Comparison of ENCODE assay signal across 1 cellular context in the genomic region with DNA sequence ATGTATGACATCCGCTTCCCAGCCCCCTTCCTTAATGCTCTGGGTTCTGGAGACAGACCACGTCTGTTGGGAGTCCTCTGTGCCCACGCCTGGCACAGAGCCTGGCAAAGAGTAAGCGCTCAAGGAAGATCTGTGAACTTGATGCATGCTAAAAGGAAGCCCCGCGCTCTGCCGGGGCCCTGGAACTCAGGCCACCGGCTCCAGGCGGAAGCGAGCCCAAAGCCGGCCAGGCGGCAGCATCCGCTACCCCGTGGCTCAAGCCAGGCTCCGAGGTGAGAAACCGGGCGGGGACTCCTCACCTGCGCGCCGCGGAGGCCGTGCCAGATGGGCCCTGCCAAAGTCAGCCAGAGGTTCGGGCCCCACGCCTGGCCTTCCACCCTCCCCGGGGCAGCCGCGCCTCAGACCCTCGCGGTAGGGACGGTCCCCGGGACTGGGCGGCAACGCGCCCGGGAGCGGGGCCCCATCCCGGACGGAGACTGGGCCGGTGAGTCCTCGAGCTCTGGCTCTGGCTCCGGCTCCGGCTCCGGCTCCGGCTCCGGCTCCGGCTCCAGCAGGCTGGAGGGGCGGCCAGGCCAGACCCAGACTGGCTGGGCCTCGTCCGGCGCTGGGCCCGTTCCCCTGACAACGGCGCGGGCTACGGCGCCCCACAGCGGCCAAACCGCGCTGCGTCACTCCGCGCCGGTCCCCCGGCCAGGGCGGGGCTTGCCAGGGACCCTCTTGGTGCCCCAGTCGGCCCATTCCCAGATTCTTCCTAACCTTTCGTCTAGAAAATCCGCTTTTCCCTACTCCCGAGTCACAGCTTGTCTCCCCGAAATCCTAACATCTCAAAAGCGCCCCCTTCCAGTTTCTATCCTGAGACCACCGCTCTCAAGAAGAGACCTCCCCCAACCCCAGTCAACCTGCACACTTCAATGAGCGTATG.
TF ChIP-seq lines count a peak whose summit lies in the region.

A gene with protein sequence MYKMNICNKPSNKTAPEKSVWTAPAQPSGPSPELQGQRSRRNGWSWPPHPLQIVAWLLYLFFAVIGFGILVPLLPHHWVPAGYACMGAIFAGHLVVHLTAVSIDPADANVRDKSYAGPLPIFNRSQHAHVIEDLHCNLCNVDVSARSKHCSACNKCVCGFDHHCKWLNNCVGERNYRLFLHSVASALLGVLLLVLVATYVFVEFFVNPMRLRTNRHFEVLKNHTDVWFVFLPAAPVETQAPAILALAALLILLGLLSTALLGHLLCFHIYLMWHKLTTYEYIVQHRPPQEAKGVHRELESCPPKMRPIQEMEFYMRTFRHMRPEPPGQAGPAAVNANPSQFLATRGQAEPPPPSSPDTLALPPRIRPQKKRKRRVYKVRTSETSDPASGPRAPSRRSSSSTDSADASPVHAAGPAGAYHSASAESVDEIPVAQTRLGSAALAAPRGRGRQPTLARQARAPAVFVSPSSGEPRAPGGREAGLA (minus strand): TSS at position 606 of the 922 bp plus-strand sequence. CDS start 8,702 bp downstream, outside the sequence.

TF ChIP-seq in GM12878, 131 proteins besides CTCF, POLR2A, EP300 and RAD21 (continued from another document and continues in another):
- TF ChIP-seq, protein P1, sequence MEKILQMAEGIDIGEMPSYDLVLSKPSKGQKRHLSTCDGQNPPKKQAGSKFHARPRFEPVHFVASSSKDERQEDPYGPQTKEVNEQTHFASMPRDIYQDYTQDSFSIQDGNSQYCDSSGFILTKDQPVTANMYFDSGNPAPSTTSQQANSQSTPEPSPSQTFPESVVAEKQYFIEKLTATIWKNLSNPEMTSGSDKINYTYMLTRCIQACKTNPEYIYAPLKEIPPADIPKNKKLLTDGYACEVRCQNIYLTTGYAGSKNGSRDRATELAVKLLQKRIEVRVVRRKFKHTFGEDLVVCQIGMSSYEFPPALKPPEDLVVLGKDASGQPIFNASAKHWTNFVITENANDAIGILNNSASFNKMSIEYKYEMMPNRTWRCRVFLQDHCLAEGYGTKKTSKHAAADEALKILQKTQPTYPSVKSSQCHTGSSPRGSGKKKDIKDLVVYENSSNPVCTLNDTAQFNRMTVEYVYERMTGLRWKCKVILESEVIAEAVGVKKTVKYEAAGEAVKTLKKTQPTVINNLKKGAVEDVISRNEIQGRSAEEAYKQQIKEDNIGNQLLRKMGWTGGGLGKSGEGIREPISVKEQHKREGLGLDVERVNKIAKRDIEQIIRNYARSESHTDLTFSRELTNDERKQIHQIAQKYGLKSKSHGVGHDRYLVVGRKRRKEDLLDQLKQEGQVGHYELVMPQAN (conservative IDR thresholded peaks at IDR 0.05): peak; percentile 85
- peak; percentile 64; the same call in 1 of the 2 replicates for TF ChIP-seq SMARCA5 (IDR thresholded peaks at IDR 0.05)
- TF ChIP-seq TCF7 (IDR thresholded peaks at IDR 0.05; ENCODE audit: borderline replicate concordance): no peak
- peak; percentile 70 for TF ChIP-seq IKZF1 (conservative IDR thresholded peaks at IDR 0.05)
- peak in 1 of 2 experiments; percentile 10; a peak in 1 of 4 replicates for TF ChIP-seq BHLHE40 (IDR thresholded peaks at IDR 0.05; ENCODE audit: borderline replicate concordance in 1 of 2, low read depth in 2 of 2, low read length in 1 of 2)
- no peak for TF ChIP-seq ZZZ3 (IDR thresholded peaks at IDR 0.05; ENCODE audit: control insufficient read depth, insufficient read length, low read depth)
- TF ChIP-seq SIN3A (IDR thresholded peaks at IDR 0.05; ENCODE audit: low read depth, low read length): no peak
- peak; percentile 24; the same call in 1 of the 2 replicates for TF ChIP-seq SMC3 (IDR thresholded peaks at IDR 0.05; ENCODE audit: borderline replicate concordance, low read length)
- 0 out of 2 replicates have a peak, but pooled peaks have one; percentile 33 for TF ChIP-seq ZNF207 (IDR thresholded peaks at IDR 0.05; ENCODE audit: borderline replicate concordance)
- no peak for TF ChIP-seq NFIC (IDR thresholded peaks at IDR 0.05; ENCODE audit: low read depth, low read length)
- TF ChIP-seq TCF12 (IDR thresholded peaks at IDR 0.05; ENCODE audit: low read depth, low read length): no peak
- TF ChIP-seq JUNB (IDR thresholded peaks at IDR 0.05): no peak
- no peak for TF ChIP-seq YBX1 (IDR thresholded peaks at IDR 0.05)
- no peak for TF ChIP-seq ZNF24 (IDR thresholded peaks at IDR 0.05)
- no peak for TF ChIP-seq JUND (IDR thresholded peaks at IDR 0.05; ENCODE audit: low read depth, low read length)
- no peak for TF ChIP-seq RUNX3 (IDR thresholded peaks at IDR 0.05; ENCODE audit: low read length)
- TF ChIP-seq, protein P2, sequence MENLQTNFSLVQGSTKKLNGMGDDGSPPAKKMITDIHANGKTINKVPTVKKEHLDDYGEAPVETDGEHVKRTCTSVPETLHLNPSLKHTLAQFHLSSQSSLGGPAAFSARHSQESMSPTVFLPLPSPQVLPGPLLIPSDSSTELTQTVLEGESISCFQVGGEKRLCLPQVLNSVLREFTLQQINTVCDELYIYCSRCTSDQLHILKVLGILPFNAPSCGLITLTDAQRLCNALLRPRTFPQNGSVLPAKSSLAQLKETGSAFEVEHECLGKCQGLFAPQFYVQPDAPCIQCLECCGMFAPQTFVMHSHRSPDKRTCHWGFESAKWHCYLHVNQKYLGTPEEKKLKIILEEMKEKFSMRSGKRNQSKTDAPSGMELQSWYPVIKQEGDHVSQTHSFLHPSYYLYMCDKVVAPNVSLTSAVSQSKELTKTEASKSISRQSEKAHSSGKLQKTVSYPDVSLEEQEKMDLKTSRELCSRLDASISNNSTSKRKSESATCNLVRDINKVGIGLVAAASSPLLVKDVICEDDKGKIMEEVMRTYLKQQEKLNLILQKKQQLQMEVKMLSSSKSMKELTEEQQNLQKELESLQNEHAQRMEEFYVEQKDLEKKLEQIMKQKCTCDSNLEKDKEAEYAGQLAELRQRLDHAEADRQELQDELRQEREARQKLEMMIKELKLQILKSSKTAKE (IDR thresholded peaks at IDR 0.05; ENCODE audit: low read depth, poor library complexity, severe bottlenecking): no peak
- no peak for TF ChIP-seq MTA3 (IDR thresholded peaks at IDR 0.05; ENCODE audit: borderline replicate concordance, low read length)
- no peak for TF ChIP-seq CEBPB (IDR thresholded peaks at IDR 0.05; ENCODE audit: borderline replicate concordance in 1 of 2, low read depth in 2 of 2, low read length in 2 of 2)
- 0 out of 2 replicates have a peak, but pooled peaks have one; percentile 28 for TF ChIP-seq HCFC1 (IDR thresholded peaks at IDR 0.05; ENCODE audit: low read length)
- peak; percentile 71; the same call in 1 of the 2 replicates for TF ChIP-seq MXI1 (IDR thresholded peaks at IDR 0.05; ENCODE audit: low read depth, low read length)
- peak; percentile 64; the same call in 1 of the 2 replicates for TF ChIP-seq CREB1 (IDR thresholded peaks at IDR 0.05; ENCODE audit: low read depth)
- TF ChIP-seq CBX5 (IDR thresholded peaks at IDR 0.05; ENCODE audit: low read depth): no peak
- no peak for TF ChIP-seq IKZF2 (IDR thresholded peaks at IDR 0.05)
- no peak for TF ChIP-seq ASH2L (IDR thresholded peaks at IDR 0.05; ENCODE audit: borderline replicate concordance, low read depth)
- no peak for TF ChIP-seq SUZ12 (IDR thresholded peaks at IDR 0.05; ENCODE audit: unreplicated experiment)
- TF ChIP-seq KDM1A (IDR thresholded peaks at IDR 0.05; ENCODE audit: borderline replicate concordance): no peak
- TF ChIP-seq, protein P3, sequence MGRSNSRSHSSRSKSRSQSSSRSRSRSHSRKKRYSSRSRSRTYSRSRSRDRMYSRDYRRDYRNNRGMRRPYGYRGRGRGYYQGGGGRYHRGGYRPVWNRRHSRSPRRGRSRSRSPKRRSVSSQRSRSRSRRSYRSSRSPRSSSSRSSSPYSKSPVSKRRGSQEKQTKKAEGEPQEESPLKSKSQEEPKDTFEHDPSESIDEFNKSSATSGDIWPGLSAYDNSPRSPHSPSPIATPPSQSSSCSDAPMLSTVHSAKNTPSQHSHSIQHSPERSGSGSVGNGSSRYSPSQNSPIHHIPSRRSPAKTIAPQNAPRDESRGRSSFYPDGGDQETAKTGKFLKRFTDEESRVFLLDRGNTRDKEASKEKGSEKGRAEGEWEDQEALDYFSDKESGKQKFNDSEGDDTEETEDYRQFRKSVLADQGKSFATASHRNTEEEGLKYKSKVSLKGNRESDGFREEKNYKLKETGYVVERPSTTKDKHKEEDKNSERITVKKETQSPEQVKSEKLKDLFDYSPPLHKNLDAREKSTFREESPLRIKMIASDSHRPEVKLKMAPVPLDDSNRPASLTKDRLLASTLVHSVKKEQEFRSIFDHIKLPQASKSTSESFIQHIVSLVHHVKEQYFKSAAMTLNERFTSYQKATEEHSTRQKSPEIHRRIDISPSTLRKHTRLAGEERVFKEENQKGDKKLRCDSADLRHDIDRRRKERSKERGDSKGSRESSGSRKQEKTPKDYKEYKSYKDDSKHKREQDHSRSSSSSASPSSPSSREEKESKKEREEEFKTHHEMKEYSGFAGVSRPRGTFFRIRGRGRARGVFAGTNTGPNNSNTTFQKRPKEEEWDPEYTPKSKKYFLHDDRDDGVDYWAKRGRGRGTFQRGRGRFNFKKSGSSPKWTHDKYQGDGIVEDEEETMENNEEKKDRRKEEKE (IDR thresholded peaks at IDR 0.05): no peak
- TF ChIP-seq, protein P4, sequence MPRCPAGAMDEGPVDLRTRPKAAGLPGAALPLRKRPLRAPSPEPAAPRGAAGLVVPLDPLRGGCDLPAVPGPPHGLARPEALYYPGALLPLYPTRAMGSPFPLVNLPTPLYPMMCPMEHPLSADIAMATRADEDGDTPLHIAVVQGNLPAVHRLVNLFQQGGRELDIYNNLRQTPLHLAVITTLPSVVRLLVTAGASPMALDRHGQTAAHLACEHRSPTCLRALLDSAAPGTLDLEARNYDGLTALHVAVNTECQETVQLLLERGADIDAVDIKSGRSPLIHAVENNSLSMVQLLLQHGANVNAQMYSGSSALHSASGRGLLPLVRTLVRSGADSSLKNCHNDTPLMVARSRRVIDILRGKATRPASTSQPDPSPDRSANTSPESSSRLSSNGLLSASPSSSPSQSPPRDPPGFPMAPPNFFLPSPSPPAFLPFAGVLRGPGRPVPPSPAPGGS (IDR thresholded peaks at IDR 0.05; ENCODE audit: borderline replicate concordance, insufficient read depth, low read depth, low read length, poor library complexity, severe bottlenecking): no peak
- TF ChIP-seq ATF7 (IDR thresholded peaks at IDR 0.05; ENCODE audit: low read depth): no peak
- no peak for TF ChIP-seq TAF1 (IDR thresholded peaks at IDR 0.05; ENCODE audit: borderline replicate concordance, low read depth, low read length)
- TF ChIP-seq, protein P5, sequence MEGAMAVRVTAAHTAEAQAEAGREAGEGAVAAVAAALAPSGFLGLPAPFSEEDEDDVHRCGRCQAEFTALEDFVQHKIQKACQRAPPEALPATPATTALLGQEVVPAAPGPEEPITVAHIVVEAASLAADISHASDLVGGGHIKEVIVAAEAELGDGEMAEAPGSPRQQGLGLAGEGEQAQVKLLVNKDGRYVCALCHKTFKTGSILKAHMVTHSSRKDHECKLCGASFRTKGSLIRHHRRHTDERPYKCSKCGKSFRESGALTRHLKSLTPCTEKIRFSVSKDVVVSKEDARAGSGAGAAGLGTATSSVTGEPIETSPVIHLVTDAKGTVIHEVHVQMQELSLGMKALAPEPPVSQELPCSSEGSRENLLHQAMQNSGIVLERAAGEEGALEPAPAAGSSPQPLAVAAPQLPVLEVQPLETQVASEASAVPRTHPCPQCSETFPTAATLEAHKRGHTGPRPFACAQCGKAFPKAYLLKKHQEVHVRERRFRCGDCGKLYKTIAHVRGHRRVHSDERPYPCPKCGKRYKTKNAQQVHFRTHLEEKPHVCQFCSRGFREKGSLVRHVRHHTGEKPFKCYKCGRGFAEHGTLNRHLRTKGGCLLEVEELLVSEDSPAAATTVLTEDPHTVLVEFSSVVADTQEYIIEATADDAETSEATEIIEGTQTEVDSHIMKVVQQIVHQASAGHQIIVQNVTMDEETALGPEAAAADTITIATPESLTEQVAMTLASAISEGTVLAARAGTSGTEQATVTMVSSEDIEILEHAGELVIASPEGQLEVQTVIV (IDR thresholded peaks at IDR 0.05; ENCODE audit: borderline replicate concordance, partially characterized antibody): no peak
- peak; percentile 75; the same call in 1 of the 2 replicates for TF ChIP-seq GATAD2B (conservative IDR thresholded peaks at IDR 0.05; ENCODE audit: low read depth)
- no peak for TF ChIP-seq TARDBP (IDR thresholded peaks at IDR 0.05; ENCODE audit: borderline replicate concordance)
- TF ChIP-seq, protein P6, sequence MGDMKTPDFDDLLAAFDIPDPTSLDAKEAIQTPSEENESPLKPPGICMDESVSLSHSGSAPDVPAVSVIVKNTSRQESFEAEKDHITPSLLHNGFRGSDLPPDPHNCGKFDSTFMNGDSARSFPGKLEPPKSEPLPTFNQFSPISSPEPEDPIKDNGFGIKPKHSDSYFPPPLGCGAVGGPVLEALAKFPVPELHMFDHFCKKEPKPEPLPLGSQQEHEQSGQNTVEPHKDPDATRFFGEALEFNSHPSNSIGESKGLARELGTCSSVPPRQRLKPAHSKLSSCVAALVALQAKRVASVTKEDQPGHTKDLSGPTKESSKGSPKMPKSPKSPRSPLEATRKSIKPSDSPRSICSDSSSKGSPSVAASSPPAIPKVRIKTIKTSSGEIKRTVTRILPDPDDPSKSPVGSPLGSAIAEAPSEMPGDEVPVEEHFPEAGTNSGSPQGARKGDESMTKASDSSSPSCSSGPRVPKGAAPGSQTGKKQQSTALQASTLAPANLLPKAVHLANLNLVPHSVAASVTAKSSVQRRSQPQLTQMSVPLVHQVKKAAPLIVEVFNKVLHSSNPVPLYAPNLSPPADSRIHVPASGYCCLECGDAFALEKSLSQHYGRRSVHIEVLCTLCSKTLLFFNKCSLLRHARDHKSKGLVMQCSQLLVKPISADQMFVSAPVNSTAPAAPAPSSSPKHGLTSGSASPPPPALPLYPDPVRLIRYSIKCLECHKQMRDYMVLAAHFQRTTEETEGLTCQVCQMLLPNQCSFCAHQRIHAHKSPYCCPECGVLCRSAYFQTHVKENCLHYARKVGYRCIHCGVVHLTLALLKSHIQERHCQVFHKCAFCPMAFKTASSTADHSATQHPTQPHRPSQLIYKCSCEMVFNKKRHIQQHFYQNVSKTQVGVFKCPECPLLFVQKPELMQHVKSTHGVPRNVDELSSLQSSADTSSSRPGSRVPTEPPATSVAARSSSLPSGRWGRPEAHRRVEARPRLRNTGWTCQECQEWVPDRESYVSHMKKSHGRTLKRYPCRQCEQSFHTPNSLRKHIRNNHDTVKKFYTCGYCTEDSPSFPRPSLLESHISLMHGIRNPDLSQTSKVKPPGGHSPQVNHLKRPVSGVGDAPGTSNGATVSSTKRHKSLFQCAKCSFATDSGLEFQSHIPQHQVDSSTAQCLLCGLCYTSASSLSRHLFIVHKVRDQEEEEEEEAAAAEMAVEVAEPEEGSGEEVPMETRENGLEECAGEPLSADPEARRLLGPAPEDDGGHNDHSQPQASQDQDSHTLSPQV (IDR thresholded peaks at IDR 0.05): no peak
- TF ChIP-seq HDGF (IDR thresholded peaks at IDR 0.05): no peak
